In genomic region chr1:115643636-115644035, GRCh38 we compare ENCODE assay signal across 1 cellular context.
TF ChIP-seq lines count a peak whose summit lies in the region.

No MANE protein-coding gene starts in this region.

TF ChIP-seq in WTC11, 78 proteins besides CTCF, POLR2A, EP300 and RAD21 (continued from another document):
- no peak for TF ChIP-seq E2F5 (CRISPR knock-in tag; IDR thresholded peaks at IDR 0.05)
- no peak for TF ChIP-seq CDX4 (CRISPR knock-in tag; IDR thresholded peaks at IDR 0.05; ENCODE audit: borderline replicate concordance)
- no peak for TF ChIP-seq STAT6 (CRISPR knock-in tag; conservative IDR thresholded peaks at IDR 0.05; ENCODE audit: low read depth)
- no peak for TF ChIP-seq AR (CRISPR knock-in tag; IDR thresholded peaks at IDR 0.05)
- no peak for TF ChIP-seq FOXP1 (CRISPR knock-in tag; IDR thresholded peaks at IDR 0.05; ENCODE audit: borderline replicate concordance)
